In genomic region chr18:24766376-24766775, GRCh38 we compare ENCODE assay signal across 20 cellular contexts.
"Had no signal": no experiment of that assay in that cellular context is flagged by ENCODE, and none has a peak within 500 bp of the region (broad histone marks: within the 10 kb centered on the region; RNA-seq: fewer than 3 reads in every experiment).

No MANE protein-coding gene starts in this region.

- DNase-seq: activated CD4-positive, alpha-beta T cell treated with anti-CD3 and anti-CD28 coated beads, Interleukin-2, amount 50 U/mL, for 1 hour; activated CD8-positive, alpha-beta memory T cell treated with anti-CD3 and anti-CD28 coated beads for 24 hours; activated naive CD4-positive, alpha-beta T cell; activated naive CD8-positive, alpha-beta T cell treated with anti-CD3 and anti-CD28 coated beads, Interleukin-2, amount 50 U/mL, for 24 hours; aorta; effector memory CD4-positive, alpha-beta T cell; hippocampal formation; left ventricle myocardium inferior; mucosa of descending colon; naive thymus-derived CD4-positive, alpha-beta T cell; posterior cingulate gyrus; retina; stimulated activated CD4-positive, alpha-beta T cell treated with anti-CD3 and anti-CD28 coated beads, Interleukin-15, amount 100 ng/mL, for 24 hours; stimulated activated CD4-positive, alpha-beta T cell treated with anti-CD3 and anti-CD28 coated beads, Interleukin-4, amount 100 ng/mL, for 1 hour; stimulated activated naive CD4-positive, alpha-beta T cell; T-cell; T-helper 9 cell had no signal

- H3K4me3 Mint-ChIP-seq: activated naive CD8-positive, alpha-beta T cell treated with anti-CD3 and anti-CD28 coated beads, Interleukin-2, amount 50 U/mL, for 24 hours; dendritic cell treated with granulocyte-macrophage colony-stimulating factor and Interleukin-4, amounts not matched to agents 40 ng/mL and 50 ng/mL, for 4 days; memory B cell; naive thymus-derived CD4-positive, alpha-beta T cell; T-cell had no signal

- H3K9me3 ChIP-seq: mucosa of descending colon had no signal

- H3K27ac ChIP-seq: left ventricle myocardium inferior had no signal

- H3K27me3 Mint-ChIP-seq: dendritic cell treated with granulocyte-macrophage colony-stimulating factor and Interleukin-4, amounts not matched to agents 40 ng/mL and 50 ng/mL, for 4 days had no signal

- H3K36me3 ChIP-seq: left ventricle myocardium inferior had no signal

- H3K27ac Mint-ChIP-seq: activated naive CD8-positive, alpha-beta T cell treated with anti-CD3 and anti-CD28 coated beads, Interleukin-2, amount 50 U/mL, for 24 hours; dendritic cell treated with granulocyte-macrophage colony-stimulating factor and Interleukin-4, amounts not matched to agents 40 ng/mL and 50 ng/mL, for 4 days; memory B cell; naive thymus-derived CD4-positive, alpha-beta T cell; T-cell had no signal

- H3K4me1 Mint-ChIP-seq: activated naive CD8-positive, alpha-beta T cell treated with anti-CD3 and anti-CD28 coated beads, Interleukin-2, amount 50 U/mL, for 24 hours; memory B cell; naive thymus-derived CD4-positive, alpha-beta T cell; T-cell had no signal

- ATAC-seq: activated CD4-positive, CD25-positive, alpha-beta regulatory T cell treated with anti-CD3 and anti-CD28 coated beads, Interleukin-2, amount 50 U/mL, for 24 hours; activated naive CD8-positive, alpha-beta T cell treated with anti-CD3 and anti-CD28 coated beads, Interleukin-2, amount 50 U/mL, for 24 hours; mucosa of descending colon; naive thymus-derived CD4-positive, alpha-beta T cell; T-cell had no signal

- H3K36me3 Mint-ChIP-seq: memory B cell; naive thymus-derived CD4-positive, alpha-beta T cell; T-cell had no signal

- H3K4me3 ChIP-seq: left ventricle myocardium inferior, mucosa of descending colon had no signal
